Comparison of ENCODE assay signal across 30 cellular contexts in the genomic region with DNA sequence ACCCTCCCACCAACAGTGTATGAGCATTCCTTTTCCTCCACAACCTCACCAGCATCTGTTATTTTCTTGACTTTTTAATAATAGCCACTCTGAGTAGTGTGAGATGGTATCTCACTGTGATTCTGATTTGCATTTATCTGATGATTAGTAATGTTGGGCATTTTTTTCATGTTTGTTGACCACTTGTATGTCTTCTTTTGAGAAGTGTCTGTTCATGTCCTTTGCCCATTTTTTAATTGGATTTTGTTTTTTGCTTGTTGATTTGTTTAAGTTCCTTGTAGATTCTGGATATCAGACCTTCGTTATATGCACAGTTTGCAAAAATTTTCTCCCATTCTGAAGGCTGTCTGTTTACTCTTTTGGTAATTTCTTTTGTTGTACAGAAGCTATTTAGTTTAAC. TPM values are rescaled to one million over a fixed set of nuclear protein-coding genes. Genes with fewer than 3 reads are reported as not detected.
DNase-seq lines count a peak whose midpoint lies in the region; ATAC-seq, FAIRE-seq and TF ChIP-seq lines count a peak whose summit lies in the region.
"Had no signal": no experiment of that assay in that cellular context is flagged by ENCODE, and none has a peak within 500 bp of the region (broad histone marks: within the 10 kb centered on the region; RNA-seq: fewer than 3 reads in every experiment).

No MANE protein-coding gene starts in this region.

- no peak for FAIRE-seq in A549 (lab: Jason Lieb, UNC)
- FAIRE-seq: GM12878, HTR-8/SVneo had no signal

- TF ChIP-seq EP300 in A549 (IDR thresholded peaks at IDR 0.05) = no peak

- TF ChIP-seq CTCF in A549 (IDR thresholded peaks at IDR 0.05) = no peak
- TF ChIP-seq CTCF in nephron progenitor cell (IDR thresholded peaks at IDR 0.05) = no peak

- H3K4me1 ChIP-seq in A549 = no peaks in the 10 kb centered on the region
- H3K4me1 ChIP-seq: Caco-2 had no signal

- H3K4me3 ChIP-seq in A549 = no peak overlapping the region
- H3K4me3 ChIP-seq: BLaER1 treated with 17β-estradiol and CSF1 and Interleukin-3, amounts not matched to agents 10 nM and 100 nM; GM12878; GM23338 had no signal

- no peaks in the 10 kb centered on the region for H3K9me3 ChIP-seq in A549
- H3K9me3 ChIP-seq in T-helper 17 cell (ENCODE audit: control insufficient read depth, low read length, poor library complexity, severe bottlenecking) = no peaks in the 10 kb centered on the region
- H3K9me3 ChIP-seq: Caco-2 had no signal

- WGBS in A549 (ENCODE audit: missing lambda C conversion rate) = 73% methylated on average over 1 of the region's 1 CpG

- DNase-seq in activated T-cell treated with anti-CD3 and anti-CD28 coated beads, Interleukin-2, amount 50 U/mL, for 72 hours = no peak
- no peak for DNase-seq in activated T-cell treated with anti-CD3 and anti-CD28 coated beads, Interleukin-2, amount 50 U/mL, for 24 hours
- DNase-seq in A549 (ENCODE audit: low read depth in 1 of 2, low spot score in 1 of 2) (no peak), T-helper 17 cell (no peak), naive B cell (no peak), NCI-H2227 (lab: John Stamatoyannopoulos, UW; ENCODE audit: unreplicated experiment) (no peak), NCI-H69 (lab: John Stamatoyannopoulos, UW) (no peak), nephron progenitor cell (no peak)
- DNase-seq: 8988T; Caco-2; CD4-positive, alpha-beta memory T cell; DMS79; EL; GDM1; H9; KBM-7; MV-4-11; NCI-H1105; NCI-H1436 treated with DMSO at 0.1 percent for 48 hours; NCI-H187 treated with DMSO at 0.1 percent for 48 hours; NCI-H2107; NCI-H446; NCI-H524 treated with DMSO at 0.1 percent for 48 hours; NCI-H82; SHP77 had no signal

- POLR2A ChIA-PET in A549 (lab: Yijun Ruan, JAX) = no interaction called here

- TF ChIP-seq POLR2A in A549 (IDR thresholded peaks at IDR 0.05; ENCODE audit: low read length) = no peak

- no peaks in the 10 kb centered on the region for H3K27me3 Mint-ChIP-seq in activated T-cell treated with anti-CD3 and anti-CD28 coated beads, Interleukin-2, amount 50 U/mL, for 72 hours (ENCODE audit: low read depth)
- H3K27me3 Mint-ChIP-seq in activated T-cell treated with anti-CD3 and anti-CD28 coated beads, Interleukin-2, amount 50 U/mL, for 24 hours = no peaks in the 10 kb centered on the region
- H3K27me3 Mint-ChIP-seq in T-helper 17 cell = no peaks in the 10 kb centered on the region
- H3K27me3 Mint-ChIP-seq in naive B cell = no peaks in the 10 kb centered on the region
- H3K27me3 Mint-ChIP-seq in nephron progenitor cell (ENCODE audit: low read depth, poor library complexity) = no peaks in the 10 kb centered on the region
- H3K27me3 Mint-ChIP-seq: CD4-positive, alpha-beta memory T cell had no signal

- H3K4me2 ChIP-seq in A549 = no peak overlapping the region
- H3K4me2 ChIP-seq: BLaER1 treated with 17β-estradiol and CSF1 and Interleukin-3, amounts not matched to agents 10 nM and 100 nM; GM23338 had no signal

- CTCF ChIA-PET in A549 (lab: Yijun Ruan, JAX) = no interaction called here

- peaks cover 26 to 37% of the 10 kb centered on the region in 2 donors for H3K36me3 Mint-ChIP-seq in activated T-cell treated with anti-CD3 and anti-CD28 coated beads, Interleukin-2, amount 50 U/mL, for 72 hours (ENCODE audit: insufficient read depth in 2 of 2)
- peaks cover 96% of the 10 kb centered on the region for H3K36me3 Mint-ChIP-seq in activated T-cell treated with anti-CD3 and anti-CD28 coated beads, Interleukin-2, amount 50 U/mL, for 24 hours (ENCODE audit: low read depth)
- H3K36me3 Mint-ChIP-seq in T-helper 17 cell (ENCODE audit: low read depth) (peaks cover 32% of the 10 kb centered on the region), naive B cell (peaks cover 74 to 78% of the 10 kb centered on the region in 2 donors), nephron progenitor cell (ENCODE audit: low read depth) (no peaks in the 10 kb centered on the region)

- no peak for TF ChIP-seq RAD21 in A549 (conservative IDR thresholded peaks at IDR 0.05 in 1 of 2, IDR thresholded peaks at IDR 0.05 in 1 of 2)

- no peak for ATAC-seq in activated T-cell treated with anti-CD3 and anti-CD28 coated beads, Interleukin-2, amount 50 U/mL, for 72 hours (replicated peaks in 1 of 2)
- ATAC-seq in A549 (no peak), T-helper 17 cell (no peak), naive B cell (ENCODE audit: low read depth in 2 of 2) (no peak)
- ATAC-seq: GM12878, GM23338 had no signal

- no peak overlapping the region for H3K4me3 Mint-ChIP-seq in activated T-cell treated with anti-CD3 and anti-CD28 coated beads, Interleukin-2, amount 50 U/mL, for 72 hours
- no peak overlapping the region for H3K4me3 Mint-ChIP-seq in activated T-cell treated with anti-CD3 and anti-CD28 coated beads, Interleukin-2, amount 50 U/mL, for 24 hours
- H3K4me3 Mint-ChIP-seq in T-helper 17 cell (no peak overlapping the region), naive B cell (peak overlapping the region in 2 of 8 donors; percentile 32 to 43), nephron progenitor cell (no peak overlapping the region)
- H3K4me3 Mint-ChIP-seq: GM23338, H9 had no signal

- H3K9me3 Mint-ChIP-seq in activated T-cell treated with anti-CD3 and anti-CD28 coated beads, Interleukin-2, amount 50 U/mL, for 72 hours = peaks cover 3 to 8% of the 10 kb centered on the region in 2 donors
- H3K9me3 Mint-ChIP-seq in activated T-cell treated with anti-CD3 and anti-CD28 coated beads, Interleukin-2, amount 50 U/mL, for 24 hours = peaks cover 15% of the 10 kb centered on the region
- H3K9me3 Mint-ChIP-seq in naive B cell (peaks cover 12 to 50% (median 41%) of the 10 kb centered on the region in 7 donors), nephron progenitor cell (peaks cover 17% of the 10 kb centered on the region)
- H3K9me3 Mint-ChIP-seq: GM23338 had no signal

- H3K27ac ChIP-seq in A549 = no peak overlapping the region
- H3K27ac ChIP-seq: BLaER1 treated with 17β-estradiol and CSF1 and Interleukin-3, amounts not matched to agents 10 nM and 100 nM; RWPE1 had no signal

- H3K27ac Mint-ChIP-seq in activated T-cell treated with anti-CD3 and anti-CD28 coated beads, Interleukin-2, amount 50 U/mL, for 72 hours = peak overlapping the region; percentile 52
- H3K27ac Mint-ChIP-seq in activated T-cell treated with anti-CD3 and anti-CD28 coated beads, Interleukin-2, amount 50 U/mL, for 24 hours = no peak overlapping the region
- peak overlapping the region; percentile 19 for H3K27ac Mint-ChIP-seq in T-helper 17 cell
- peak overlapping the region in 4 of 6 donors; percentile 72 to 93 (median 79) for H3K27ac Mint-ChIP-seq in naive B cell
- no peak overlapping the region for H3K27ac Mint-ChIP-seq in nephron progenitor cell
- H3K27ac Mint-ChIP-seq: GM23338, H9 had no signal

- H3K4me1 Mint-ChIP-seq in activated T-cell treated with anti-CD3 and anti-CD28 coated beads, Interleukin-2, amount 50 U/mL, for 72 hours (ENCODE audit: low read depth) = peaks cover 29% of the 10 kb centered on the region
- peaks cover 37% of the 10 kb centered on the region for H3K4me1 Mint-ChIP-seq in activated T-cell treated with anti-CD3 and anti-CD28 coated beads, Interleukin-2, amount 50 U/mL, for 24 hours (ENCODE audit: low read depth)
- H3K4me1 Mint-ChIP-seq in T-helper 17 cell = peaks cover 31% of the 10 kb centered on the region
- peaks cover 44 to 68% (median 55%) of the 10 kb centered on the region in 3 donors for H3K4me1 Mint-ChIP-seq in naive B cell
- no peaks in the 10 kb centered on the region for H3K4me1 Mint-ChIP-seq in nephron progenitor cell
- H3K4me1 Mint-ChIP-seq: GM23338 had no signal

TF ChIP-seq in A549, 52 proteins besides CTCF, POLR2A, EP300 and RAD21:
- TF ChIP-seq, protein P1, sequence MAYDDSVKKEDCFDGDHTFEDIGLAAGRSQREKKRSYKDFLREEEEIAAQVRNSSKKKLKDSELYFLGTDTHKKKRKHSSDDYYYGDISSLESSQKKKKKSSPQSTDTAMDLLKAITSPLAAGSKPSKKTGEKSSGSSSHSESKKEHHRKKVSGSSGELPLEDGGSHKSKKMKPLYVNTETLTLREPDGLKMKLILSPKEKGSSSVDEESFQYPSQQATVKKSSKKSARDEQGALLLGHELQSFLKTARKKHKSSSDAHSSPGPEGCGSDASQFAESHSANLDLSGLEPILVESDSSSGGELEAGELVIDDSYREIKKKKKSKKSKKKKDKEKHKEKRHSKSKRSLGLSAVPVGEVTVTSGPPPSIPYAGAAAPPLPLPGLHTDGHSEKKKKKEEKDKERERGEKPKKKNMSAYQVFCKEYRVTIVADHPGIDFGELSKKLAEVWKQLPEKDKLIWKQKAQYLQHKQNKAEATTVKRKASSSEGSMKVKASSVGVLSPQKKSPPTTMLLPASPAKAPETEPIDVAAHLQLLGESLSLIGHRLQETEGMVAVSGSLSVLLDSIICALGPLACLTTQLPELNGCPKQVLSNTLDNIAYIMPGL (CRISPR knock-in tag; IDR thresholded peaks at IDR 0.05; ENCODE audit: borderline replicate concordance) = no peak
- TF ChIP-seq CBX2 (IDR thresholded peaks at IDR 0.05; ENCODE audit: borderline replicate concordance, low read depth) (no peak), ZFP36 (IDR thresholded peaks at IDR 0.05; ENCODE audit: borderline replicate concordance, partially characterized antibody) (no peak), MAFK (IDR thresholded peaks at IDR 0.05; ENCODE audit: partially characterized antibody) (peak; percentile 20)

RNA-seq across cellular contexts. Expression of a gene that starts 59.1 kb away (rescaled TPM):
- total RNA-seq in activated T-cell treated with anti-CD3 and anti-CD28 coated beads, Interleukin-2, amount 50 U/mL, for 72 hours = 100 to 1,000 TPM; 156 to 217 TPM
- polyA plus RNA-seq in A549 (2011; rRNA removed) (33.5 and 39.8 TPM in 2 replicates), A549 (2017; fragmentation: RNase III; extraction: RNeasy Plus Mini Kit Qiagen cat#74134 plus additional on column Dnase treatment) (22.4 to 25.5 TPM (median 23.7 TPM) in 3 replicates), naive B cell (ENCODE audit: low read depth in 6 of 6) (100 to 1,000 TPM; 188 to 428 (median 231) TPM)
- polyA plus RNA-seq in A549 (2012; cell fraction: cytosol; rRNA removed) = 9.3 and 9.8 TPM in 2 replicates
- 4.5 and 4.7 TPM in 2 replicates for polyA plus RNA-seq in A549 (2012; cell fraction: nucleus; rRNA removed)
- 15.4 and 20.8 TPM in 2 replicates for polyA minus RNA-seq in A549 (2011; rRNA and poly(A)+ RNA removed)
- 100 to 1,000 TPM; 220 to 246 TPM for total RNA-seq in T-helper 17 cell

Comparison
In these comparisons a context has a peak if more than half of its experiments do, and no peak if none do; other contexts are left out.
1. H3K27ac Mint-ChIP-seq: peak in activated T-cell treated with anti-CD3 and anti-CD28 coated beads, Interleukin-2, amount 50 U/mL, for 72 hours (single experiment), T-helper 17 cell (single experiment) and naive B cell (4 of 6); none in activated T-cell treated with anti-CD3 and anti-CD28 coated beads, Interleukin-2, amount 50 U/mL, for 24 hours (single experiment) and nephron progenitor cell (single experiment).